ENCODE assay signal across 22 cellular contexts in genomic region chrX:109920325-109920724, GRCh38.
"Had no signal": no experiment of that assay in that cellular context is flagged by ENCODE, and none has a peak within 500 bp of the region (broad histone marks: within the 10 kb centered on the region; RNA-seq: fewer than 3 reads in every experiment).

No MANE protein-coding gene starts in this region.

- H3K36me3 ChIP-seq: esophagus muscularis mucosa, gastrocnemius medialis, sigmoid colon, vagina had no signal

- H3K4me1 ChIP-seq: esophagus muscularis mucosa, sigmoid colon, testis, vagina had no signal

- DNase-seq: activated CD4-positive, alpha-beta T cell treated with anti-CD3 and anti-CD28 coated beads, Interleukin-2, amount 50 U/mL, for 4 hours; activated CD8-positive, alpha-beta memory T cell treated with anti-CD3 and anti-CD28 coated beads for 24 hours; activated CD8-positive, alpha-beta memory T cell treated with anti-CD3 and anti-CD28 coated beads, Interleukin-2, amount 50 U/mL, for 4 hours; activated naive CD4-positive, alpha-beta T cell treated with anti-CD3 and anti-CD28 coated beads for 36 hours; activated naive CD8-positive, alpha-beta T cell treated with anti-CD3 and anti-CD28 coated beads, Interleukin-2, amount 10 ng/mL, durations not matched to agents 7 days and 5 days; activated T-cell treated with anti-CD3 and anti-CD28 coated beads, Interleukin-2, amount 50 U/mL, for 24 hours; amygdala; cerebellar nuclear complex; gastrocnemius medialis; hippocampal formation; posterior cingulate gyrus; sigmoid colon; stimulated activated CD4-positive, alpha-beta T cell treated with anti-CD3 and anti-CD28 coated beads, Interleukin-15, amount 100 ng/mL, for 24 hours; T-helper 9 cell; testis had no signal

- ATAC-seq: gastrocnemius medialis; stimulated activated memory B cell treated with anti-CD40 and anti-IgM and Interleukin-4, amounts not matched to agents 10 μg/mL and 1 μg/mL and 100 μg/mL, for 72 hours; WTC11 had no signal

- H3K9me3 ChIP-seq: esophagus muscularis mucosa, gastrocnemius medialis, sigmoid colon, testis, vagina had no signal

- H3K4me3 ChIP-seq: coronary artery, esophagus muscularis mucosa, gastrocnemius medialis, sigmoid colon, smooth muscle cell, testis, vagina had no signal

- H3K27me3 ChIP-seq: esophagus muscularis mucosa, gastrocnemius medialis, sigmoid colon, testis, vagina had no signal

- FAIRE-seq: bronchial epithelial cell had no signal

- H3K27ac ChIP-seq: coronary artery, esophagus muscularis mucosa, gastrocnemius medialis, sigmoid colon, testis, vagina had no signal
